In the genomic region with DNA sequence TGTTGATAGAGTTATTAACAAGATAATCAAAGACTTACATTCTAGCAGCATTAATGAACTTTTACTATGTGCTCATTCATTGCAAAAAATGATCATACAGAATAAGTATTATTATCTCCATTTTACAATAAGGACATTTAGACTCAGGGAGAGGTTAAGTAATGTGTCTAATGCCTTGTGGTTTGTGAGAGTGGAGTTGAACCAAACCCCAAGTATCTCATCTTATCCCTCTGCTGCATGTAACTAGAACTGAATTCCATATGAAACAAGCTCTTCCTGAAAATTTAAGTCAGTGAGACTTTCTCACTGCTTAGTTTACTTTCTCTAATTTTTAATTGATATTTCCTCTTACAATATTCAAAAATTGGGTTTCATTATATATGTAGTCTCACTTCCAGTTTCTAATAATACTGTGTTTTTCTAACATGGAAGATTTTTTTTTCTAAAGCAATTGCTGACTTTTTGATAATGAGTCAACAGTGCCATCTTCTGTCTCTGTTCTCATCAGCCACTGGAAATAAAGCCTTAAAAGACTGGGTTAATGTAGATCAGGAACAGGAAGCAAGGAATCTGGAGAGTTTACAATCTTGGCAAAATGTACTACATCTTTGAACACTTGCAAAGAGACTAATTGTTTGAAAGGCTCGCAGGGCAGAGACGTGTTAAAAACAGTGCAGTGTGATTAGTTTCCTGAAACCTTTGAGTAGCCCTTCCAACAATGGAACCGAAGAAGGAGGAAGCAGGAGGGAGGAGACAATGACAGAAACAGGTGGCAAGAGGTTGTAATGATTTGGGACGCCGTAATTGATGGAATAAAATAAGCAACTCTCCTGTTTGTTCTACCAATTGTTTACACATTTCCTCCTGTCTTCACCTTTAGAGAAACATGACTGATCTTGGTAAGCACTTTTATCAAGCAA, we compare ENCODE assay signal across 9 cellular contexts.
DNase-seq lines count a peak whose midpoint lies in the region; ATAC-seq and TF ChIP-seq lines count a peak whose summit lies in the region.
"Had no signal": no experiment of that assay in that cellular context is flagged by ENCODE, and none has a peak within 500 bp of the region (broad histone marks: within the 10 kb centered on the region; RNA-seq: fewer than 3 reads in every experiment).

No MANE protein-coding gene starts in this region.

- H3K27me3 ChIP-seq in DND-41 (ENCODE audit: insufficient read depth, low read length, poor library complexity) (no peaks in the 10 kb centered on the region), hepatocyte (no peaks in the 10 kb centered on the region), MG63 (no peaks in the 10 kb centered on the region)

- H2AFZ ChIP-seq in DND-41 (ENCODE audit: low read depth, low read length) = no peak overlapping the region
- H2AFZ ChIP-seq in hepatocyte = no peak overlapping the region

- H4K20me1 ChIP-seq in DND-41 (ENCODE audit: insufficient read depth, low read length) = no peaks in the 10 kb centered on the region
- H4K20me1 ChIP-seq in hepatocyte (ENCODE audit: insufficient read depth, poor library complexity, severe bottlenecking) = no peaks in the 10 kb centered on the region

- H3K36me3 Mint-ChIP-seq in natural killer cell treated with Interleukin-12 subunit alpha and Interleukin-12 subunit beta and Interleukin-15 and Interleukin-18, amount 100 ng/mL, for 72 hours = no peaks in the 10 kb centered on the region

- H3K9me2 ChIP-seq in hepatocyte (replicated peaks; ENCODE audit: insufficient read depth) = no peaks in the 10 kb centered on the region

- DNase-seq in DND-41 = no peak
- DNase-seq in NOMO-1 (lab: John Stamatoyannopoulos, UW; ENCODE audit: unreplicated experiment in 2 of 2) = peak; percentile 45 to 87
- DNase-seq in hepatocyte (ENCODE audit: low spot score) = no peak
- DNase-seq in activated CD8-positive, alpha-beta memory T cell treated with anti-CD3 and anti-CD28 coated beads for 24 hours = no peak
- DNase-seq in natural killer cell treated with Interleukin-12 subunit alpha and Interleukin-12 subunit beta and Interleukin-15 and Interleukin-18, amount 100 ng/mL, for 72 hours (ENCODE audit: low spot score) = no peak
- DNase-seq in MG63 = no peak

- H3K79me2 ChIP-seq in DND-41 (ENCODE audit: insufficient read depth, low read length) (no peaks in the 10 kb centered on the region), hepatocyte (no peaks in the 10 kb centered on the region)

- no peak overlapping the region for H3K4me3 Mint-ChIP-seq in natural killer cell treated with Interleukin-12 subunit alpha and Interleukin-12 subunit beta and Interleukin-15 and Interleukin-18, amount 100 ng/mL, for 72 hours

- H3K4me2 ChIP-seq in DND-41 (ENCODE audit: insufficient read depth, low read length) (no peak overlapping the region), hepatocyte (peak overlapping the region; percentile 44)

- H3K27ac ChIP-seq in DND-41 (ENCODE audit: low read length) (no peak overlapping the region), hepatocyte (no peak overlapping the region)
- H3K27ac ChIP-seq: thoracic aorta had no signal

- H3K4me1 Mint-ChIP-seq in natural killer cell treated with Interleukin-12 subunit alpha and Interleukin-12 subunit beta and Interleukin-15 and Interleukin-18, amount 100 ng/mL, for 72 hours (ENCODE audit: low read depth in 2 of 2) = no peaks in the 10 kb centered on the region

- H3K36me3 ChIP-seq in DND-41 (ENCODE audit: insufficient read depth, low read length) = no peaks in the 10 kb centered on the region
- no peaks in the 10 kb centered on the region for H3K36me3 ChIP-seq in hepatocyte (replicated peaks; ENCODE audit: insufficient read depth, low read depth)
- H3K36me3 ChIP-seq in MG63 = no peaks in the 10 kb centered on the region
- H3K36me3 ChIP-seq: thoracic aorta had no signal

- no peak overlapping the region for H3K9ac ChIP-seq in DND-41 (ENCODE audit: low read depth, low read length)

- H3K9me3 ChIP-seq in DND-41 (ENCODE audit: insufficient read depth, low read length, severe bottlenecking) = no peaks in the 10 kb centered on the region
- H3K9me3 ChIP-seq in hepatocyte (ENCODE audit: low read depth) = no peaks in the 10 kb centered on the region
- no peaks in the 10 kb centered on the region for H3K9me3 ChIP-seq in MG63
- H3K9me3 ChIP-seq: thoracic aorta had no signal

- peak; percentile 27 for TF ChIP-seq CTCF in DND-41 (IDR thresholded peaks at IDR 0.05; ENCODE audit: borderline replicate concordance, extremely low read depth, low read length, poor library complexity, severe bottlenecking)
- peak; percentile 46 for TF ChIP-seq CTCF in hepatocyte (IDR thresholded peaks at IDR 0.05; ENCODE audit: poor library complexity)

- H3K4me3 ChIP-seq in DND-41 (ENCODE audit: low read depth in 1 of 2, low read length in 2 of 2) (no peak overlapping the region), hepatocyte (no peak overlapping the region), MG63 (no peak overlapping the region)
- H3K4me3 ChIP-seq: thoracic aorta had no signal

- no peak overlapping the region for H3K27ac Mint-ChIP-seq in natural killer cell treated with Interleukin-12 subunit alpha and Interleukin-12 subunit beta and Interleukin-15 and Interleukin-18, amount 100 ng/mL, for 72 hours

- H3K9me3 Mint-ChIP-seq in natural killer cell treated with Interleukin-12 subunit alpha and Interleukin-12 subunit beta and Interleukin-15 and Interleukin-18, amount 100 ng/mL, for 72 hours = peaks cover 13% of the 10 kb centered on the region

- WGBS in hepatocyte (ENCODE audit: low lambda C conversion rate, missing lambda C conversion rate) = 50% methylated on average over 5 of the region's 5 CpGs

- no peaks in the 10 kb centered on the region for H3K27me3 Mint-ChIP-seq in natural killer cell treated with Interleukin-12 subunit alpha and Interleukin-12 subunit beta and Interleukin-15 and Interleukin-18, amount 100 ng/mL, for 72 hours

- ATAC-seq in DND-41 (ENCODE audit: insufficient read depth, low read depth) (no peak), GM21381 (IDR thresholded peaks at IDR 0.05; ENCODE audit: unreplicated experiment) (peak; percentile 91), HG03521 (IDR thresholded peaks at IDR 0.05; ENCODE audit: unreplicated experiment) (peak; percentile 87)
- no peak for ATAC-seq in natural killer cell treated with Interleukin-12 subunit alpha and Interleukin-12 subunit beta and Interleukin-15 and Interleukin-18, amount 100 ng/mL, for 72 hours

- no peaks in the 10 kb centered on the region for H3K4me1 ChIP-seq in DND-41 (ENCODE audit: insufficient read depth, low read length)
- no peaks in the 10 kb centered on the region for H3K4me1 ChIP-seq in hepatocyte (ENCODE audit: insufficient read depth)

Comparison
In these comparisons a context has a peak if more than half of its experiments do, and no peak if none do; other contexts are left out.
1. ATAC-seq: peak in GM21381 (single experiment) and HG03521 (single experiment); none in DND-41 (single experiment) and natural killer cell treated with Interleukin-12 subunit alpha and Interleukin-12 subunit beta and Interleukin-15 and Interleukin-18, amount 100 ng/mL, for 72 hours (0 of 2).
2. DNase-seq: peak in NOMO-1 (2 of 2); none in DND-41 (single experiment), hepatocyte (single experiment), activated CD8-positive, alpha-beta memory T cell treated with anti-CD3 and anti-CD28 coated beads for 24 hours (single experiment), natural killer cell treated with Interleukin-12 subunit alpha and Interleukin-12 subunit beta and Interleukin-15 and Interleukin-18, amount 100 ng/mL, for 72 hours (single experiment) and MG63 (single experiment).